Comparison of ENCODE assay signal across 10 cellular contexts in the genomic region with DNA sequence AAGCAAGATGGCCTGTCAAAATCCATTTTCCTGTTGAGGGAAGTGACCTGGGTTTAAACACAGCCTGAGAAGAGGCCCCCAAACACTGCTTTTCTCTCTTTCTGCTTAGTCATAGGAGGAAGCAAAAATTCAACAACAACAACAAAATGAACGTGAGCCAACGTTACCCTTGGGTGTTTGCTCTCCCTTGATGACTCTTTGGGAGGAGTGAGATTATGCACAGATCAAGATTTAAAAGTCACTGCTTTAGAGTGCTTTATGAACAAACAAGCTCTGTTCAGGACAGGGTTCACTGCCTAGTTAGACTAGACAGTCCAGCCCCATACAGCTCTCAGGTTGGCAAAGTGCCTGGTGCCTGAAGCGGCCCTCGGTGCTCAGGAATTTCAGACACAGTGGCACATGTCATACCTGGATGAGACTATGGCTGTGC. TPM values are rescaled to one million over a fixed set of nuclear protein-coding genes. Genes with fewer than 3 reads are reported as not detected.
DNase-seq lines count a peak whose midpoint lies in the region; ATAC-seq and TF ChIP-seq lines count a peak whose summit lies in the region.
"Had no signal": no experiment of that assay in that cellular context is flagged by ENCODE, and none has a peak within 500 bp of the region (broad histone marks: within the 10 kb centered on the region; RNA-seq: fewer than 3 reads in every experiment).

No MANE protein-coding gene starts in this region.

- peaks cover 85% of the 10 kb centered on the region for H3K36me3 Mint-ChIP-seq in CD8-positive, alpha-beta T cell
- peaks cover 20% of the 10 kb centered on the region for H3K36me3 Mint-ChIP-seq in memory B cell

- intact Hi-C loops in CD8-positive, alpha-beta T cell (cut with DNase I, micrococcal nuclease): no loop called here

- no peak for DNase-seq in CD8-positive, alpha-beta T cell
- peak; percentile 30 for DNase-seq in NCI-H2029 treated with DMSO at 0.1 percent for 48 hours (lab: John Stamatoyannopoulos, UW)
- DNase-seq in cardiac fibroblast (ENCODE audit: low read depth in 2 of 2): peak; percentile 28 to 55
- no peak for DNase-seq in memory B cell (ENCODE audit: low spot score in 2 of 2)
- DNase-seq in SK-N-DZ (ENCODE audit: low spot score): no peak
- no peak for DNase-seq in nucleus accumbens (lab: John Stamatoyannopoulos, UW)
- no peak for DNase-seq in KG1 (lab: John Stamatoyannopoulos, UW)
- DNase-seq: NCI-H526 treated with DMSO at 0.1 percent for 48 hours had no signal

- no peak for ATAC-seq in CD8-positive, alpha-beta T cell
- ATAC-seq in memory B cell (ENCODE audit: low read depth): no peak
- ATAC-seq in HG02763 (IDR thresholded peaks at IDR 0.05; ENCODE audit: unreplicated experiment): no peak

- H3K36me3 ChIP-seq in CD8-positive, alpha-beta T cell (ENCODE audit: insufficient read depth, low read length): peaks cover 29% of the 10 kb centered on the region

- no peak overlapping the region for H3K27ac ChIP-seq in CD8-positive, alpha-beta T cell (ENCODE audit: low read depth, low read length)

- no peaks in the 10 kb centered on the region for H3K4me1 ChIP-seq in CD8-positive, alpha-beta T cell (ENCODE audit: insufficient read depth, low read length)

- H3K4me1 Mint-ChIP-seq in CD8-positive, alpha-beta T cell (ENCODE audit: low read depth): peaks cover 2% of the 10 kb centered on the region
- H3K4me1 Mint-ChIP-seq in memory B cell: no peaks in the 10 kb centered on the region
- H3K4me1 Mint-ChIP-seq: neural crest cell had no signal

- H3K27ac Mint-ChIP-seq in CD8-positive, alpha-beta T cell: peak overlapping the region; percentile 42
- peak overlapping the region; percentile 85 for H3K27ac Mint-ChIP-seq in memory B cell

- TF ChIP-seq CTCF in CD8-positive, alpha-beta T cell (IDR thresholded peaks at IDR 0.05): no peak
- no peak for TF ChIP-seq CTCF in cardiac fibroblast (IDR thresholded peaks at IDR 0.05; ENCODE audit: low read depth, low read length)

- H3K27me3 Mint-ChIP-seq in CD8-positive, alpha-beta T cell (ENCODE audit: low read depth): no peaks in the 10 kb centered on the region
- no peaks in the 10 kb centered on the region for H3K27me3 Mint-ChIP-seq in memory B cell

- POLR2A ChIA-PET in CD8-positive, alpha-beta T cell (lab: Charles Lee): interaction anchor here (0.5 kb wide), 1 partner anchor 1509 kb away, joined by 4 read pairs; no protein-coding TSS in a partner anchor

- no peak overlapping the region for H3K4me3 ChIP-seq in CD8-positive, alpha-beta T cell (ENCODE audit: low read depth, low read length)
- H3K4me3 ChIP-seq in cardiac fibroblast (replicated peaks in 1 of 2; ENCODE audit: low read depth in 2 of 2, low read length in 2 of 2): no peak overlapping the region

- H3K9me3 ChIP-seq in CD8-positive, alpha-beta T cell (ENCODE audit: low read length): no peaks in the 10 kb centered on the region

- H3K27me3 ChIP-seq in CD8-positive, alpha-beta T cell (ENCODE audit: insufficient read depth, low read length): no peaks in the 10 kb centered on the region

- no peak overlapping the region for H3K4me3 Mint-ChIP-seq in CD8-positive, alpha-beta T cell
- H3K4me3 Mint-ChIP-seq in memory B cell: no peak overlapping the region
- H3K4me3 Mint-ChIP-seq: neural crest cell had no signal

- CTCF ChIA-PET in CD8-positive, alpha-beta T cell (lab: Charles Lee): interaction anchor here (1.2 kb wide), 1 partner anchor 8 kb away, joined by 4 read pairs; no protein-coding TSS in a partner anchor

- H3K9me3 Mint-ChIP-seq in CD8-positive, alpha-beta T cell: no peaks in the 10 kb centered on the region
- H3K9me3 Mint-ChIP-seq in memory B cell: no peaks in the 10 kb centered on the region
- H3K9me3 Mint-ChIP-seq: neural crest cell had no signal

RNA-seq across cellular contexts. Expression of a gene that starts 38.9 kb away (rescaled TPM):
- total RNA-seq in CD8-positive, alpha-beta T cell: 10 to 100 TPM; 41.9 to 42.4 TPM
- polyA plus RNA-seq in SK-N-DZ (2014; cell fraction: cytosol; rRNA removed): 17.2 and 19.5 TPM in 2 replicates
- polyA plus RNA-seq in SK-N-DZ (2014; cell fraction: nucleus; rRNA removed): 27.4 and 32.9 TPM in 2 replicates

RNA-seq across cellular contexts. Expression of a gene that starts 45.1 kb away (rescaled TPM):
- under 1 TPM; 0.22 to 0.27 TPM for total RNA-seq in CD8-positive, alpha-beta T cell
- polyA plus RNA-seq in SK-N-DZ (2014; cell fraction: cytosol; rRNA removed): not detected in 2 replicates
- 0.06 TPM in 1 of 2 replicates, not detected in the other for polyA plus RNA-seq in SK-N-DZ (2014; cell fraction: nucleus; rRNA removed)
- total RNA-seq: neural crest cell had no signal

Comparison
In these comparisons a context has a peak if more than half of its experiments do, and no peak if none do; other contexts are left out.
1. DNase-seq: peak in NCI-H2029 treated with DMSO at 0.1 percent for 48 hours (single experiment) and cardiac fibroblast (2 of 2); none in CD8-positive, alpha-beta T cell (0 of 7), memory B cell (0 of 2), SK-N-DZ (single experiment), nucleus accumbens (0 of 56) and KG1 (single experiment).